ENCODE assay signal across 8 cellular contexts in the genomic region with DNA sequence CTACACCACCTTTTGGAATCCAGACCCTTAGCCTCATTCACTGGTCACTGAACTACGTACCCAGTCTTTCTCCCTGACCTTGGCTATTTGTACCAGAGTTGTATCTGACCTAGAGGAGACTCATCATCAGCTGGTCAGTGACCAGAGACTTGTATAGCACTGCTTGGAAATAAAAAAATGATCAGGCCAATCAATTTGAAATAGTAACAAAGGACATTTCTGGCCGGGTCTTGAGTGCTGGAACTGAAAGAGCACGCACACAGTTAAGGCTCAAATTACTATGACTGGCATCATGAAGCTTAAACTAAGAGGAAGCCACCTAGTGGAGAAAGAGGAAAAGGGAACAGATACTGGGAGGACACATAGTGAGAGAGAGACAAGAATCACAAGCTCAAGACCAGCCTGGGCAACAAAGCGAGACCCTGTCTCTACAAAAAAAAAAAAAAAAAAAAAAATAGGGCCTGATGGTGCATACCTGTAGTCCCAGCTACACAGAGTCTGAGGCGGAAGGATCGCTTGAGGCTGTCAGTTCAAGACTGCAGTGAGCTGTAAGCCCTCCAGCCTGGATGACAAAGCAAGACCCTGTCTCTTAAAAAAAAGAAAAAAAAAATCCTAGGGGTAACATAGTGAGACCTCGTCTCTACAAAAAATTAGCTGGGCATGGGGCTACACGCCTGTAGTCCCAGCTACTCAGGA. TPM values are rescaled to one million over a fixed set of nuclear protein-coding genes. Genes with fewer than 3 reads are reported as not detected.
DNase-seq lines count a peak whose midpoint lies in the region; ATAC-seq and TF ChIP-seq lines count a peak whose summit lies in the region.

No MANE protein-coding gene starts in this region.

- no peaks in the 10 kb centered on the region for H3K36me3 ChIP-seq in heart right ventricle

- intact Hi-C loops in activated CD8-positive, alpha-beta T cell treated with anti-CD3 and anti-CD28 coated beads for 36 hours (cut with micrococcal nuclease): loop anchor here (5.0 kb wide), 1 partner anchor 296 kb away; no protein-coding TSS in a partner anchor
- intact Hi-C loops in heart right ventricle (cut with DNase I): loop anchor here in 4 of 10 donors (5.0 to 10.0 kb wide), 2 partner anchors 293 to 296 kb away; no protein-coding TSS in a partner anchor

- peak overlapping the region in 1 of 10 donors; percentile 3 for H3K27ac ChIP-seq in heart right ventricle

- H3K4me3 ChIP-seq in heart right ventricle: no peak overlapping the region

- peak overlapping the region; percentile 6 for H3K27ac Mint-ChIP-seq in activated CD8-positive, alpha-beta T cell treated with anti-CD3 and anti-CD28 coated beads for 36 hours

- H3K9me3 ChIP-seq in heart right ventricle: no peaks in the 10 kb centered on the region

- no peak overlapping the region for H3K4me3 Mint-ChIP-seq in activated CD8-positive, alpha-beta T cell treated with anti-CD3 and anti-CD28 coated beads for 36 hours

- peaks cover 4% of the 10 kb centered on the region for H3K4me1 Mint-ChIP-seq in activated CD8-positive, alpha-beta T cell treated with anti-CD3 and anti-CD28 coated beads for 36 hours (ENCODE audit: low read depth)

- POLR2A ChIA-PET in activated CD8-positive, alpha-beta T cell treated with anti-CD3 and anti-CD28 coated beads for 36 hours (lab: Charles Lee): interaction anchor here (0.9 to 1.8 kb wide), 3 partner anchors 9 to 73 kb away, joined by 3 to 9 read pairs (median 5); a partner anchor contains a TSS

- H3K27me3 Mint-ChIP-seq in activated CD8-positive, alpha-beta T cell treated with anti-CD3 and anti-CD28 coated beads for 36 hours: peaks cover 3% of the 10 kb centered on the region

- H3K36me3 Mint-ChIP-seq in activated CD8-positive, alpha-beta T cell treated with anti-CD3 and anti-CD28 coated beads for 36 hours (ENCODE audit: low read depth): no peaks in the 10 kb centered on the region

- CTCF ChIA-PET in activated CD8-positive, alpha-beta T cell treated with anti-CD3 and anti-CD28 coated beads for 36 hours (lab: Charles Lee): interaction anchor here (0.6 to 1.6 kb wide), 36 partner anchors 8 to 297 kb away, joined by 3 to 34 read pairs (median 4); a partner anchor contains a TSS

- 47% methylated on average over 8 of the region's 8 CpGs for WGBS in heart right ventricle, 2 donors

- TF ChIP-seq CTCF in activated CD8-positive, alpha-beta T cell treated with anti-CD3 and anti-CD28 coated beads for 36 hours (IDR thresholded peaks at IDR 0.05): peak; percentile 71
- TF ChIP-seq CTCF in heart right ventricle (IDR thresholded peaks at IDR 0.05): peak; percentile 22 to 73 (median 64)

- H3K4me1 ChIP-seq in heart right ventricle: peaks cover 0 to 7% (median 0%) of the 10 kb centered on the region in 9 donors

- ATAC-seq in GM19397 (IDR thresholded peaks at IDR 0.05; ENCODE audit: unreplicated experiment) (peak; percentile 95), HG03342 (IDR thresholded peaks at IDR 0.05; ENCODE audit: unreplicated experiment) (peak; percentile 100), heart right ventricle (peak; percentile 80 to 92 (median 88))
- peak; percentile 100 for ATAC-seq in activated CD8-positive, alpha-beta T cell treated with anti-CD3 and anti-CD28 coated beads for 36 hours

- H3K27me3 ChIP-seq in heart right ventricle: peaks cover 0 to 4% (median 0%) of the 10 kb centered on the region in 7 donors

- DNase-seq in DMS79 treated with DMSO at 0.1 percent for 48 hours (lab: John Stamatoyannopoulos, UW) (peak; percentile 34), NCI-H2196 (lab: John Stamatoyannopoulos, UW; ENCODE audit: unreplicated experiment) (peak; percentile 54), heart right ventricle (peak in 1 of 2 donors; percentile 8), retina (peak; percentile 56), T-helper 9 cell (no peak)
- DNase-seq in activated CD8-positive, alpha-beta T cell treated with anti-CD3 and anti-CD28 coated beads for 36 hours: peak; percentile 22

- no peaks in the 10 kb centered on the region for H3K9me3 Mint-ChIP-seq in activated CD8-positive, alpha-beta T cell treated with anti-CD3 and anti-CD28 coated beads for 36 hours

RNA-seq across cellular contexts. Expression of a gene that starts 12.8 kb away (rescaled TPM):
- total RNA-seq in activated CD8-positive, alpha-beta T cell treated with anti-CD3 and anti-CD28 coated beads for 36 hours: 10 to 100 TPM; 45.6 to 47.0 TPM
- 10 to 100 TPM; 19.4 to 33.9 (median 26.6) TPM for total RNA-seq in heart right ventricle
- 10 to 100 TPM; 66.5 to 80.1 TPM for polyA plus RNA-seq in heart right ventricle
